ENCODE assay signal across 11 cellular contexts in the genomic region with DNA sequence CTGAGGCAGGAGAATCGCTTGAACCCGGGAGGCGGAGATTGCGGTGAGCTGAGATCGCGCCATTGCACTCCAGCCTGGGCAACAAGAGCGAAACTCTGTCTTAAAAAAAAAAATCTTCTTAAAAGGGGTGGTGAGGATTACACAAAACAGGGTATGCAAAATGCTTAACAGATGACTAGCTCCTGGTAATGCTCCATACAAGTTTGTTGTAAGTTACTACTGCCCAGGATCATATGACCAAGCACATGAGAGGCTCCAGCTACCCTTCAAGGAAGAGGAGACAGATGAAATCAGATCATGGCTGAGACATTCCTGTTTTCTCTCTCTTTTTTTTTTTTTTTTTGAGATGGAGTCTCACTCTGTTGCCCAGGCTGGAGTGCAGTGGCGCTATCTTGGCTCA. TPM values are rescaled to one million over a fixed set of nuclear protein-coding genes. Genes with fewer than 3 reads are reported as not detected.
DNase-seq lines count a peak whose midpoint lies in the region; ATAC-seq, FAIRE-seq and TF ChIP-seq lines count a peak whose summit lies in the region.
"Not testable (repeated sequence)": the region's sequence is repeated elsewhere in the genome, so short reads cannot be mapped to it uniquely, and the experiment has no call there.
"Had no signal": no experiment of that assay in that cellular context is flagged by ENCODE, and none has a peak within 500 bp of the region (broad histone marks: within the 10 kb centered on the region; RNA-seq: fewer than 3 reads in every experiment).

No MANE protein-coding gene starts in this region.

- not testable (repeated sequence) for H2AFZ ChIP-seq in Karpas-422 (ENCODE audit: low read length)

- H3K4me3 ChIP-seq in Karpas-422 (ENCODE audit: low read length); bronchial epithelial cell (ENCODE audit: low read depth, low read length): not testable (repeated sequence)

- peak overlapping the region; percentile 4 for H3K4me2 ChIP-seq in Karpas-422 (ENCODE audit: low read depth, low read length, poor library complexity, severe bottlenecking)

- not testable (repeated sequence) for H3K9ac ChIP-seq in Karpas-422 (ENCODE audit: low read length)

- FAIRE-seq in bronchial epithelial cell (lab: Jason Lieb, UNC): not testable (repeated sequence)

- H3K9me3 Mint-ChIP-seq in T-helper 1 cell treated with Interleukin-12 subunit alpha and Interleukin-12 subunit beta and Interleukin-4 antibody, amounts not matched to agents 30 μg/mL and 1 μg/mL, for 36 hours; naive thymus-derived CD8-positive, alpha-beta T cell; stimulated activated naive B cell treated with anti-CD40 and anti-IgM and Interleukin-4, amounts not matched to agents 10 μg/mL and 1 μg/mL and 100 μg/mL, for 72 hours: not testable (repeated sequence)

- POLR2A ChIA-PET in naive thymus-derived CD8-positive, alpha-beta T cell (lab: Charles Lee): interaction anchor here (0.5 to 4.7 kb wide), 14 partner anchors 12 to 182 kb away, joined by 3 to 27 read pairs (median 5); no protein-coding TSS in a partner anchor

- H3K36me3 Mint-ChIP-seq in T-helper 1 cell treated with Interleukin-12 subunit alpha and Interleukin-12 subunit beta and Interleukin-4 antibody, amounts not matched to agents 30 μg/mL and 1 μg/mL, for 36 hours (ENCODE audit: low read depth); naive thymus-derived CD8-positive, alpha-beta T cell; stimulated activated naive B cell treated with anti-CD40 and anti-IgM and Interleukin-4, amounts not matched to agents 10 μg/mL and 1 μg/mL and 100 μg/mL, for 72 hours: not testable (repeated sequence)

- peaks cover 31% of the 10 kb centered on the region for H3K4me1 Mint-ChIP-seq in T-helper 1 cell treated with Interleukin-12 subunit alpha and Interleukin-12 subunit beta and Interleukin-4 antibody, amounts not matched to agents 30 μg/mL and 1 μg/mL, for 36 hours (ENCODE audit: low read depth)
- peaks cover 17 to 54% (median 41%) of the 10 kb centered on the region in 4 donors for H3K4me1 Mint-ChIP-seq in naive thymus-derived CD8-positive, alpha-beta T cell
- peaks cover 21 to 40% of the 10 kb centered on the region in 2 donors for H3K4me1 Mint-ChIP-seq in stimulated activated naive B cell treated with anti-CD40 and anti-IgM and Interleukin-4, amounts not matched to agents 10 μg/mL and 1 μg/mL and 100 μg/mL, for 72 hours

- H3K4me3 Mint-ChIP-seq in T-helper 1 cell treated with Interleukin-12 subunit alpha and Interleukin-12 subunit beta and Interleukin-4 antibody, amounts not matched to agents 30 μg/mL and 1 μg/mL, for 36 hours; stimulated activated naive B cell treated with anti-CD40 and anti-IgM and Interleukin-4, amounts not matched to agents 10 μg/mL and 1 μg/mL and 100 μg/mL, for 72 hours: not testable (repeated sequence)
- peak overlapping the region in 4 of 10 donors; percentile 57 to 92 (median 82) for H3K4me3 Mint-ChIP-seq in naive thymus-derived CD8-positive, alpha-beta T cell

- peak overlapping the region; percentile 84 for H3K27ac ChIP-seq in Karpas-422 (ENCODE audit: low read length)

- not testable (repeated sequence) for H3K36me3 ChIP-seq in Karpas-422 (ENCODE audit: insufficient read depth, low read length); bronchial epithelial cell (ENCODE audit: control insufficient read depth, insufficient read depth, low read length)

- H3K9me3 ChIP-seq in Karpas-422 (ENCODE audit: low read length): not testable (repeated sequence)

- peak overlapping the region; percentile 98 for H3K27ac Mint-ChIP-seq in T-helper 1 cell treated with Interleukin-12 subunit alpha and Interleukin-12 subunit beta and Interleukin-4 antibody, amounts not matched to agents 30 μg/mL and 1 μg/mL, for 36 hours
- H3K27ac Mint-ChIP-seq in naive thymus-derived CD8-positive, alpha-beta T cell: peak overlapping the region in 8 of 10 donors; percentile 20 to 97 (median 96)
- peak overlapping the region; percentile 93 for H3K27ac Mint-ChIP-seq in stimulated activated naive B cell treated with anti-CD40 and anti-IgM and Interleukin-4, amounts not matched to agents 10 μg/mL and 1 μg/mL and 100 μg/mL, for 72 hours

- H3K27me3 Mint-ChIP-seq in T-helper 1 cell treated with Interleukin-12 subunit alpha and Interleukin-12 subunit beta and Interleukin-4 antibody, amounts not matched to agents 30 μg/mL and 1 μg/mL, for 36 hours (ENCODE audit: low read depth); naive thymus-derived CD8-positive, alpha-beta T cell; stimulated activated naive B cell treated with anti-CD40 and anti-IgM and Interleukin-4, amounts not matched to agents 10 μg/mL and 1 μg/mL and 100 μg/mL, for 72 hours: not testable (repeated sequence)

- not testable (repeated sequence) for H4K20me1 ChIP-seq in Karpas-422 (ENCODE audit: insufficient read depth, low read depth, low read length)

- not testable (repeated sequence) for ATAC-seq in naive thymus-derived CD8-positive, alpha-beta T cell; stimulated activated naive B cell treated with anti-CD40 and anti-IgM and Interleukin-4, amounts not matched to agents 10 μg/mL and 1 μg/mL and 100 μg/mL, for 72 hours (replicated peaks)

- peaks cover 56% of the 10 kb centered on the region for H3K4me1 ChIP-seq in Karpas-422 (ENCODE audit: low read length)

- DNase-seq in AG09319 (ENCODE audit: extremely low read depth, low read depth): peak; percentile 58
- DNase-seq in GM04504 (ENCODE audit: low read depth): peak; percentile 72
- DNase-seq in Karpas-422: peak; percentile 69
- peak; percentile 33 for DNase-seq in bronchial epithelial cell (ENCODE audit: low read depth)
- peak; percentile 91 for DNase-seq in foreskin melanocyte
- DNase-seq in naive thymus-derived CD8-positive, alpha-beta T cell; stimulated activated naive B cell treated with anti-CD40 and anti-IgM and Interleukin-4, amounts not matched to agents 10 μg/mL and 1 μg/mL and 100 μg/mL, for 72 hours: not testable (repeated sequence)

- not testable (repeated sequence) for TF ChIP-seq CTCF in AG09319 (IDR thresholded peaks at IDR 0.05; ENCODE audit: low read depth, low read length); bronchial epithelial cell (IDR thresholded peaks at IDR 0.05; ENCODE audit: insufficient read depth, low read length, severe bottlenecking)

- H3K79me2 ChIP-seq in Karpas-422 (ENCODE audit: low read length): peaks cover 12% of the 10 kb centered on the region

- not testable (repeated sequence) for H3K27me3 ChIP-seq in Karpas-422 (ENCODE audit: low read length); bronchial epithelial cell (ENCODE audit: control insufficient read depth, insufficient read depth, low read length)

- H3K9me2 ChIP-seq in Karpas-422 (replicated peaks; ENCODE audit: insufficient read depth, low read length): not testable (repeated sequence)

RNA-seq across cellular contexts. Expression of a gene that starts 2.5 kb away (rescaled TPM):
- 11.7 and 28.9 TPM in 2 replicates for total RNA-seq in Karpas-422 (2014; rRNA removed; shearing (Covaris generic); ENCODE audit: low replicate concordance)
- 13.8 and 21.6 TPM in 2 replicates for total RNA-seq in bronchial epithelial cell
- total RNA-seq in naive thymus-derived CD8-positive, alpha-beta T cell: 10 to 100 TPM; 48.2 to 50.7 TPM
- polyA plus RNA-seq in naive thymus-derived CD8-positive, alpha-beta T cell: 10 to 100 TPM in 1 of 3 donors, 1 to 10 TPM in 2; 6.8 to 20.6 (median 9.2) TPM

RNA-seq across cellular contexts. Expression of a gene that starts 11.8 kb away (rescaled TPM):
- not detected in 2 replicates for total RNA-seq in Karpas-422 (2014; rRNA removed; shearing (Covaris generic); ENCODE audit: low replicate concordance)
- 4.5 and 19.1 TPM in 2 replicates for total RNA-seq in bronchial epithelial cell
- not detected for total RNA-seq in naive thymus-derived CD8-positive, alpha-beta T cell
- polyA plus RNA-seq in naive thymus-derived CD8-positive, alpha-beta T cell: not detected

RNA-seq across cellular contexts. Expression of a gene that starts 20.6 kb away (rescaled TPM):
- total RNA-seq in Karpas-422 (2014; rRNA removed; shearing (Covaris generic); ENCODE audit: low replicate concordance): 0.19 and 0.32 TPM in 2 replicates
- total RNA-seq in bronchial epithelial cell: 0.79 and 1.5 TPM in 2 replicates
- total RNA-seq in naive thymus-derived CD8-positive, alpha-beta T cell: 1 to 10 TPM in 1 of 2 experiments, under 1 TPM in 1; 0.85 to 1.5 TPM
- under 1 TPM in 2 of 3 donors, not detected in 1; 0.10 to 0.25 TPM for polyA plus RNA-seq in naive thymus-derived CD8-positive, alpha-beta T cell
- total RNA-seq: endothelial cell of umbilical vein had no signal

RNA-seq across cellular contexts. Expression of a gene that starts 37.4 kb away (rescaled TPM):
- 105 and 130 TPM in 2 replicates for total RNA-seq in Karpas-422 (2014; rRNA removed; shearing (Covaris generic); ENCODE audit: low replicate concordance)
- 57.7 and 71.0 TPM in 2 replicates for total RNA-seq in bronchial epithelial cell
- total RNA-seq in naive thymus-derived CD8-positive, alpha-beta T cell: 100 to 1,000 TPM; 523 to 532 TPM
- 100 to 1,000 TPM; 133 to 227 (median 176) TPM for polyA plus RNA-seq in naive thymus-derived CD8-positive, alpha-beta T cell

RNA-seq across cellular contexts. Expression of a gene that starts 39.8 kb away (rescaled TPM):
- 45.5 and 62.2 TPM in 2 replicates for total RNA-seq in Karpas-422 (2014; rRNA removed; shearing (Covaris generic); ENCODE audit: low replicate concordance)
- 51.3 and 112 TPM in 2 replicates for total RNA-seq in bronchial epithelial cell
- 10 to 100 TPM; 12.4 to 13.9 TPM for total RNA-seq in naive thymus-derived CD8-positive, alpha-beta T cell
- 10 to 100 TPM in 2 of 3 donors, 1 to 10 TPM in 1; 8.0 to 32.4 (median 21.7) TPM for polyA plus RNA-seq in naive thymus-derived CD8-positive, alpha-beta T cell
- total RNA-seq: activated T-helper 17 cell treated with anti-CD3 and anti-CD28 coated beads, Interleukin-2, amount 50 U/mL, for 72 hours; Calu3; endothelial cell of umbilical vein had no signal
- polyA plus RNA-seq: endothelial cell of umbilical vein had no signal
